8 cellular contexts compared by ENCODE assay signal in genomic region chr14:73713206-73713803, GRCh38. TPM values are rescaled to one million over a fixed set of nuclear protein-coding genes. Genes with fewer than 3 reads are reported as not detected.
DNase-seq lines count a peak whose midpoint lies in the region; ATAC-seq, FAIRE-seq and TF ChIP-seq lines count a peak whose summit lies in the region.

No MANE protein-coding gene starts in this region.

- H3K23me2 ChIP-seq in H1 (ENCODE audit: low read depth, low read length), result peaks cover 30% of the 10 kb centered on the region

- H3K4me3 ChIP-seq in H1 (ENCODE audit: extremely low read depth in 1 of 4, insufficient read depth in 2 of 4, low read depth in 3 of 4, low read length in 4 of 4) (peak overlapping the region; percentile 88 to 98 (median 94)), neural progenitor cell (peak overlapping the region; percentile 75)

- no peak overlapping the region; the same call in 1 of the 2 replicates for H2AK5ac ChIP-seq in H1 (ENCODE audit: low read depth, low read length)

- no peak overlapping the region for H3K56ac ChIP-seq in H1 (replicated peaks; ENCODE audit: insufficient read length, low read depth, low read length)

- peaks cover 10% of the 10 kb centered on the region for H3K27me3 Mint-ChIP-seq in neural progenitor cell (ENCODE audit: insufficient read depth, low read depth)

- H3K27ac Mint-ChIP-seq in neural progenitor cell, result peak overlapping the region; percentile 99

- H3F3A ChIP-seq in neural progenitor cell (ENCODE audit: low read depth), result peaks cover 21% of the 10 kb centered on the region

- H2BK12ac ChIP-seq in H1 (ENCODE audit: low read depth, low read length), result peak overlapping the region; percentile 68

- FAIRE-seq in H1 (lab: Jason Lieb, UNC), result no peak

- H4K8ac ChIP-seq in H1 (ENCODE audit: extremely low read depth, insufficient read depth, low read length), result peak overlapping the region; percentile 94

- no peak overlapping the region for H2BK20ac ChIP-seq in H1 (ENCODE audit: low read length)

- no peaks in the 10 kb centered on the region for H3K9me3 Mint-ChIP-seq in neural progenitor cell

- H3K9ac ChIP-seq in H1 (replicated peaks in 1 of 4; ENCODE audit: extremely low read depth in 1 of 4, low read depth in 3 of 4, low read length in 3 of 4) (peak overlapping the region; percentile 93 to 98 (median 94)), neural progenitor cell (peak overlapping the region; percentile 63)

- peaks cover 12 to 18% of the 10 kb centered on the region in 2 experiments for H4K20me1 ChIP-seq in H1 (replicated peaks in 1 of 2; ENCODE audit: control insufficient read depth in 1 of 2, insufficient read depth in 2 of 2, low read length in 2 of 2)
- peaks cover 57% of the 10 kb centered on the region for H4K20me1 ChIP-seq in neural progenitor cell (ENCODE audit: low read depth)

- peak; percentile 6 for ATAC-seq in GM18907 (IDR thresholded peaks at IDR 0.05; ENCODE audit: unreplicated experiment)

- H3K27me3 ChIP-seq in H1 (replicated peaks in 1 of 4; ENCODE audit: control insufficient read depth in 3 of 4, extremely low read depth in 1 of 4, insufficient read depth in 3 of 4, low read length in 3 of 4) (peaks cover 0 to 6% (median 1%) of the 10 kb centered on the region in 4 experiments; a peak in 3 of 7 replicates), neural progenitor cell (peaks cover 11% of the 10 kb centered on the region)

- DNase-seq in NCI-H524 treated with DMSO at 0.1 percent for 48 hours (lab: John Stamatoyannopoulos, UW) (peak; percentile 35), H1 (ENCODE audit: low read depth in 1 of 2, low spot score in 2 of 2) (no peak), neural progenitor cell (ENCODE audit: low spot score) (no peak), amniotic stem cell (lab: John Stamatoyannopoulos, UW) (no peak), NCI-H510A (lab: John Stamatoyannopoulos, UW) (no peak), GM10248 (ENCODE audit: extremely low spot score) (no peak)
- DNase-seq in activated CD8-positive, alpha-beta memory T cell treated with anti-CD3 and anti-CD28 coated beads for 24 hours, result no peak

- POLR2A ChIA-PET in H1 (lab: Charles Lee; ENCODE audit: partially characterized antibody), result interaction anchor here (0.6 to 2.4 kb wide), 21 partner anchors 10 to 173 kb away, joined by 3 to 15 read pairs (median 4); partner anchors contain the start of genes ACOT2, ACOT6, DNAL1 and PTGR2
- POLR2A ChIA-PET in GM10248 (lab: Yijun Ruan, JAX), result no interaction called here

- H4K91ac ChIP-seq in H1 (replicated peaks; ENCODE audit: insufficient read length, low read length), result peak overlapping the region; percentile 72

- H3K14ac ChIP-seq in H1 (ENCODE audit: insufficient read length), result no peak overlapping the region

- H4K5ac ChIP-seq in H1 (ENCODE audit: insufficient read length, low read depth, low read length), result peak overlapping the region; percentile 85

- no peak for TF ChIP-seq EP300 in H1 (IDR thresholded peaks at IDR 0.05; ENCODE audit: borderline replicate concordance in 1 of 2, low read depth in 2 of 2, low read length in 2 of 2)

- CTCF ChIA-PET in H1 (lab: Charles Lee; ENCODE audit: partially characterized antibody), result interaction anchor here (0.8 to 3.7 kb wide), 6 partner anchors 15 to 69 kb away, joined by 3 to 15 read pairs (median 4); no protein-coding TSS in a partner anchor
- CTCF ChIA-PET in GM10248 (lab: Yijun Ruan, JAX), result interaction anchor here (0.9 to 1.9 kb wide), 7 partner anchors 10 to 80 kb away, joined by 3 to 8 read pairs (median 5); no protein-coding TSS in a partner anchor

- peaks cover 13% of the 10 kb centered on the region for H3K79me1 ChIP-seq in H1 (ENCODE audit: low read depth, low read length)

- peak overlapping the region; percentile 61 for H2BK120ac ChIP-seq in H1 (replicated peaks; ENCODE audit: low read depth, low read length)

- peak overlapping the region; percentile 100 for H3K18ac ChIP-seq in H1 (ENCODE audit: extremely low read depth, low read length)

- 4% methylated on average over 21 of the region's 21 CpGs; no CpG with 5 or more reads in 1 of the 2 experiments for WGBS in H1 (ENCODE audit: extremely low coverage in 1 of 2, insufficient coverage in 1 of 2, insufficient read length in 1 of 2, insufficient replicate concordance in 2 of 2, low coverage in 1 of 2, low lambda C conversion rate in 2 of 2, missing lambda C conversion rate in 1 of 2), 2 experiments

- H3K4me3 Mint-ChIP-seq in neural progenitor cell, result peak overlapping the region; percentile 99

- H3K27ac ChIP-seq in H1 (ENCODE audit: low read depth, low read length), result peak overlapping the region; percentile 72
- H3K27ac ChIP-seq in neural progenitor cell, result peak overlapping the region; percentile 74

- peaks cover 10% of the 10 kb centered on the region for H3K36me3 Mint-ChIP-seq in neural progenitor cell

- no peak overlapping the region for H3K23ac ChIP-seq in H1 (ENCODE audit: insufficient read length)

- TF ChIP-seq CTCF in H1 (IDR thresholded peaks at IDR 0.05; ENCODE audit: control extremely low read depth in 1 of 3, insufficient read depth in 1 of 3, low read depth in 1 of 3, low read length in 3 of 3), result no peak
- TF ChIP-seq CTCF in neural progenitor cell (IDR thresholded peaks at IDR 0.05), result no peak
- TF ChIP-seq CTCF in GM10248 (IDR thresholded peaks at IDR 0.05; ENCODE audit: control extremely low read depth, extremely low read depth, low read depth, missing control alignments), result no peak

- H3K36me3 ChIP-seq in H1 (ENCODE audit: control insufficient read depth in 2 of 4, insufficient read depth in 4 of 4, low read length in 3 of 4) (0 out of 8 replicates have a peak, but pooled peaks cover 0 to 3% (median 0%) of the 10 kb centered on the region in 4 experiments), neural progenitor cell (no peaks in the 10 kb centered on the region)

- peak overlapping the region; percentile 92 for H2BK5ac ChIP-seq in H1 (ENCODE audit: low read depth, low read length)

- peaks cover 50% of the 10 kb centered on the region for H3K4me1 Mint-ChIP-seq in neural progenitor cell

- H3K79me2 ChIP-seq in H1 (ENCODE audit: control insufficient read depth in 1 of 2, insufficient read depth in 2 of 2, low read length in 2 of 2) (peaks cover 5 to 33% of the 10 kb centered on the region in 2 experiments), neural progenitor cell (ENCODE audit: low read depth) (peaks cover 46% of the 10 kb centered on the region)

- TF ChIP-seq RAD21 in H1 (IDR thresholded peaks at IDR 0.05 in 1 of 2, conservative IDR thresholded peaks at IDR 0.05 in 1 of 2; ENCODE audit: low read depth in 2 of 2, low read length in 2 of 2), result no peak

- H3K4me2 ChIP-seq in H1 (ENCODE audit: insufficient read depth in 1 of 2, low read depth in 2 of 2, low read length in 2 of 2), result peak overlapping the region; percentile 85 to 99
- peak overlapping the region; percentile 90 for H3K4me2 ChIP-seq in neural progenitor cell

- H2BK15ac ChIP-seq in H1 (ENCODE audit: low read length), result peak overlapping the region; percentile 97

- TF ChIP-seq POLR2A in H1 (IDR thresholded peaks at IDR 0.05; ENCODE audit: control extremely low read depth in 1 of 2, low read depth in 2 of 2, low read length in 2 of 2), result no peak

- H3K9me3 ChIP-seq in H1 (ENCODE audit: insufficient read depth in 2 of 2, low read depth in 1 of 2, low read length in 1 of 2) (no peaks in the 10 kb centered on the region), neural progenitor cell (ENCODE audit: low read depth) (no peaks in the 10 kb centered on the region)

- H3K4ac ChIP-seq in H1 (replicated peaks; ENCODE audit: insufficient read length, low read depth, low read length), result peak overlapping the region; percentile 94

- peaks cover 0 to 19% (median 14%) of the 10 kb centered on the region in 4 experiments; a peak in 6 of 7 replicates for H3K4me1 ChIP-seq in H1 (replicated peaks in 1 of 4; ENCODE audit: control insufficient read depth in 3 of 4, insufficient read depth in 4 of 4, low read length in 3 of 4)
- peaks cover 36% of the 10 kb centered on the region for H3K4me1 ChIP-seq in neural progenitor cell

- H2AFZ ChIP-seq in H1 (ENCODE audit: low read length), result 0 out of 2 replicates have a peak overlapping the region, but pooled peaks have one; percentile 37
- H2AFZ ChIP-seq in neural progenitor cell (replicated peaks), result peak overlapping the region; percentile 92

TF ChIP-seq in H1, 55 proteins besides CTCF, POLR2A, EP300 and RAD21 (continues in another document):
- peak; percentile 51 for TF ChIP-seq ASH2L (IDR thresholded peaks at IDR 0.05; ENCODE audit: low read length)
- TF ChIP-seq, protein P1, sequence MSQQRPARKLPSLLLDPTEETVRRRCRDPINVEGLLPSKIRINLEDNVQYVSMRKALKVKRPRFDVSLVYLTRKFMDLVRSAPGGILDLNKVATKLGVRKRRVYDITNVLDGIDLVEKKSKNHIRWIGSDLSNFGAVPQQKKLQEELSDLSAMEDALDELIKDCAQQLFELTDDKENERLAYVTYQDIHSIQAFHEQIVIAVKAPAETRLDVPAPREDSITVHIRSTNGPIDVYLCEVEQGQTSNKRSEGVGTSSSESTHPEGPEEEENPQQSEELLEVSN (IDR thresholded peaks at IDR 0.05), result peak; percentile 15; the same call in 1 of the 2 replicates
- no peak for TF ChIP-seq BRCA1 (IDR thresholded peaks at IDR 0.05; ENCODE audit: low read depth, low read length)
- no peak for TF ChIP-seq TEAD4 (IDR thresholded peaks at IDR 0.05; ENCODE audit: low read depth, low read length)
- no peak for TF ChIP-seq MAX (IDR thresholded peaks at IDR 0.05)
- TF ChIP-seq, protein P2, sequence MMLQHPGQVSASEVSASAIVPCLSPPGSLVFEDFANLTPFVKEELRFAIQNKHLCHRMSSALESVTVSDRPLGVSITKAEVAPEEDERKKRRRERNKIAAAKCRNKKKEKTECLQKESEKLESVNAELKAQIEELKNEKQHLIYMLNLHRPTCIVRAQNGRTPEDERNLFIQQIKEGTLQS (IDR thresholded peaks at IDR 0.05; ENCODE audit: insufficient read depth, low read depth, low read length), result no peak
- TF ChIP-seq SIN3A (conservative IDR thresholded peaks at IDR 0.05 in 1 of 2, IDR thresholded peaks at IDR 0.05 in 1 of 2; ENCODE audit: low read depth in 1 of 2, low read length in 2 of 2), result peak; percentile 40 to 44; a peak in 1 of 4 replicates

RNA-seq across cellular contexts. Expression of gene PNMA1, which starts 0.9 kb away (rescaled TPM):
- 52.7 and 55.1 TPM in 2 replicates for total RNA-seq in H1 (2021; fragmentation: NEBNext Ultra II Directional; extraction: Animal tissue kit (Norgen Biotek cat#: 25700))
- 15.8 and 23.3 TPM in 2 replicates for polyA plus RNA-seq in H1 (2011; rRNA removed)
- polyA plus RNA-seq in H1 (2011; cell fraction: cytosol; rRNA removed), result 23.1 TPM
- polyA plus RNA-seq in H1 (2011; cell fraction: nucleus; rRNA removed), result 16.1 TPM
- 44.2 to 49.8 TPM (median 48.1 TPM) in 4 replicates for polyA plus RNA-seq in H1 (2012, experiment 1 of 2)
- 34.1 TPM for polyA plus RNA-seq in H1 (2012, experiment 2 of 2)
- polyA plus RNA-seq in H1 (2013, experiment 1 of 2), result 29.7 TPM
- 29.0 TPM for polyA plus RNA-seq in H1 (2013, experiment 2 of 2)
- 10.0 and 14.9 TPM in 2 replicates for polyA minus RNA-seq in H1 (2011; rRNA and poly(A)+ RNA removed)
- polyA minus RNA-seq in H1 (2011; cell fraction: cytosol; rRNA and poly(A)+ RNA removed), result 14.5 TPM
- 12.4 TPM for polyA minus RNA-seq in H1 (2011; cell fraction: nucleus; rRNA and poly(A)+ RNA removed)
- total RNA-seq in neural progenitor cell (ENCODE audit: low replicate concordance), result 25.9 and 37.3 TPM in 2 replicates
